Comparison of ENCODE assay signal across 10 cellular contexts in genomic region chr2:221529943-221530652, GRCh38. TPM values are rescaled to one million over a fixed set of nuclear protein-coding genes. Genes with fewer than 3 reads are reported as not detected.
A peak's percentile ranks its signal among the peaks of the same experiment; 100 is the strongest.
DNase-seq lines count a peak whose midpoint lies in the region; ATAC-seq and TF ChIP-seq lines count a peak whose summit lies in the region.
"Had no signal": no experiment of that assay in that cellular context is flagged by ENCODE, and none has a peak within 500 bp of the region (broad histone marks: within the 10 kb centered on the region; RNA-seq: fewer than 3 reads in every experiment).

No MANE protein-coding gene starts in this region.

- peaks cover 22% of the 10 kb centered on the region for H3K4me1 Mint-ChIP-seq in stimulated activated naive CD8-positive, alpha-beta T cell treated with anti-CD3 and anti-CD28 coated beads, Interleukin-15, amount 100 ng/mL, for 72 hours
- peaks cover 33% of the 10 kb centered on the region for H3K4me1 Mint-ChIP-seq in endothelial cell (ENCODE audit: unreplicated experiment)

- peak; percentile 43 for ATAC-seq in stimulated activated naive CD8-positive, alpha-beta T cell treated with anti-CD3 and anti-CD28 coated beads, Interleukin-15, Interleukin-2, amounts not matched to agents 100 U/mL and 50 U/mL, for 24 hours
- ATAC-seq in stimulated activated naive CD8-positive, alpha-beta T cell treated with anti-CD3 and anti-CD28 coated beads, Interleukin-15, amount 100 ng/mL, for 72 hours = no peak
- ATAC-seq in foreskin keratinocyte = peak; percentile 98
- no peak for ATAC-seq in HG03521 (IDR thresholded peaks at IDR 0.05; ENCODE audit: unreplicated experiment)
- ATAC-seq in GM19455 (IDR thresholded peaks at IDR 0.05; ENCODE audit: unreplicated experiment) = no peak

- no peak overlapping the region for H3K27ac ChIP-seq in foreskin keratinocyte
- H3K27ac ChIP-seq in uterus = peak overlapping the region; percentile 31 to 51

- no peaks in the 10 kb centered on the region for H3K9me3 ChIP-seq in uterus

- no peak overlapping the region for H3K27ac Mint-ChIP-seq in stimulated activated naive CD8-positive, alpha-beta T cell treated with anti-CD3 and anti-CD28 coated beads, Interleukin-15, amount 100 ng/mL, for 72 hours
- no peak overlapping the region for H3K27ac Mint-ChIP-seq in endothelial cell (ENCODE audit: unreplicated experiment)

- no peaks in the 10 kb centered on the region for H3K9me3 Mint-ChIP-seq in stimulated activated naive CD8-positive, alpha-beta T cell treated with anti-CD3 and anti-CD28 coated beads, Interleukin-15, amount 100 ng/mL, for 72 hours
- H3K9me3 Mint-ChIP-seq in endothelial cell (ENCODE audit: unreplicated experiment) = no peaks in the 10 kb centered on the region

- peaks cover 7% of the 10 kb centered on the region for H3K27me3 ChIP-seq in foreskin keratinocyte
- no peaks in the 10 kb centered on the region for H3K27me3 ChIP-seq in uterus

- peak overlapping the region; percentile 24 for H3K4me3 ChIP-seq in WI38 (ENCODE audit: low read depth, low read length)
- H3K4me3 ChIP-seq in uterus = no peak overlapping the region

- no peaks in the 10 kb centered on the region for H3K36me3 ChIP-seq in uterus

- no peaks in the 10 kb centered on the region for H3K36me3 Mint-ChIP-seq in endothelial cell (ENCODE audit: low read depth, unreplicated experiment)

- no peak for TF ChIP-seq CTCF in WI38 (IDR thresholded peaks at IDR 0.05; ENCODE audit: low read depth, low read length)
- TF ChIP-seq CTCF in foreskin keratinocyte (conservative IDR thresholded peaks at IDR 0.05) = no peak
- no peak for TF ChIP-seq CTCF in uterus (IDR thresholded peaks at IDR 0.05)
- no peak for TF ChIP-seq CTCF in endothelial cell (IDR thresholded peaks at IDR 0.05; ENCODE audit: unreplicated experiment)

- H3K4me3 Mint-ChIP-seq in stimulated activated naive CD8-positive, alpha-beta T cell treated with anti-CD3 and anti-CD28 coated beads, Interleukin-15, amount 100 ng/mL, for 72 hours = no peak overlapping the region
- no peak overlapping the region for H3K4me3 Mint-ChIP-seq in endothelial cell (ENCODE audit: unreplicated experiment)

- no peak for TF ChIP-seq POLR2A in uterus (IDR thresholded peaks at IDR 0.05)

- intact Hi-C loops in uterus (cut with DNase I; ENCODE audit: low total_unique reads) = no loop called here

- H3K4me1 ChIP-seq in foreskin keratinocyte = peaks cover 6% of the 10 kb centered on the region
- H3K4me1 ChIP-seq in uterus = no peaks in the 10 kb centered on the region

- H3K27me3 Mint-ChIP-seq in stimulated activated naive CD8-positive, alpha-beta T cell treated with anti-CD3 and anti-CD28 coated beads, Interleukin-15, amount 100 ng/mL, for 72 hours = no peaks in the 10 kb centered on the region
- H3K27me3 Mint-ChIP-seq in endothelial cell (ENCODE audit: unreplicated experiment) = no peaks in the 10 kb centered on the region

- no peak for DNase-seq in stimulated activated naive CD8-positive, alpha-beta T cell treated with anti-CD3 and anti-CD28 coated beads, Interleukin-15, Interleukin-2, amounts not matched to agents 100 U/mL and 50 U/mL, for 24 hours
- no peak for DNase-seq in stimulated activated naive CD8-positive, alpha-beta T cell treated with anti-CD3 and anti-CD28 coated beads, Interleukin-15, amount 100 ng/mL, for 72 hours
- DNase-seq in foreskin keratinocyte = peak; percentile 83 to 92
- DNase-seq in uterus = no peak
- DNase-seq in endothelial cell (ENCODE audit: low spot score) = no peak
- DNase-seq: hypothalamus, NCI-H524 treated with DMSO at 0.1 percent for 48 hours had no signal

RNA-seq across cellular contexts. Expression of gene EPHA4, which starts 42.0 kb away (rescaled TPM):
- total RNA-seq in foreskin keratinocyte (0.48 and 1.0 TPM in 2 replicates), uterus (10 to 100 TPM; 45.6 to 84.7 (median 66.8) TPM), endothelial cell (ENCODE audit: unreplicated experiment) (62.0 TPM)
- polyA plus RNA-seq in foreskin keratinocyte = 0.27 and 0.36 TPM in 2 replicates

Comparison
In these comparisons a context has a peak if more than half of its experiments do, and no peak if none do; other contexts are left out.
1. ATAC-seq: peak in stimulated activated naive CD8-positive, alpha-beta T cell treated with anti-CD3 and anti-CD28 coated beads, Interleukin-15, Interleukin-2, amounts not matched to agents 100 U/mL and 50 U/mL, for 24 hours (single experiment) and foreskin keratinocyte (single experiment); none in stimulated activated naive CD8-positive, alpha-beta T cell treated with anti-CD3 and anti-CD28 coated beads, Interleukin-15, amount 100 ng/mL, for 72 hours (single experiment), HG03521 (single experiment) and GM19455 (single experiment).
2. DNase-seq: peak in foreskin keratinocyte (2 of 2); none in stimulated activated naive CD8-positive, alpha-beta T cell treated with anti-CD3 and anti-CD28 coated beads, Interleukin-15, Interleukin-2, amounts not matched to agents 100 U/mL and 50 U/mL, for 24 hours (single experiment), stimulated activated naive CD8-positive, alpha-beta T cell treated with anti-CD3 and anti-CD28 coated beads, Interleukin-15, amount 100 ng/mL, for 72 hours (0 of 2), uterus (0 of 2) and endothelial cell (single experiment).
3. RNA of gene EPHA4, which starts 42.0 kb away (total RNA-seq): 45.6 to 84.7 TPM in uterus and 62.0 TPM in endothelial cell (single experiment); 0.48 to 1.0 TPM in foreskin keratinocyte; every median in the first group is over 10 times any median in the second.